ENCODE assay signal across 17 cellular contexts in genomic region chr14:31307618-31308017, GRCh38.
DNase-seq lines count a peak whose midpoint lies in the region; ATAC-seq and TF ChIP-seq lines count a peak whose summit lies in the region.
"Had no signal": no experiment of that assay in that cellular context is flagged by ENCODE, and none has a peak within 500 bp of the region (broad histone marks: within the 10 kb centered on the region; RNA-seq: fewer than 3 reads in every experiment).

No MANE protein-coding gene starts in this region.

- POLR2A ChIA-PET in PC-3 (lab: Charles Lee; ENCODE audit: unreplicated experiment) = no interaction called here

- CTCF ChIA-PET in PC-3 (lab: Charles Lee) = no interaction called here

- BruUV-seq in PC-3 (replicated peaks; lab: Mats Ljungman, UMichigan) = no TSS peak

- H3K9me2 ChIP-seq in PC-3 (replicated peaks; ENCODE audit: low read length) = no peaks in the 10 kb centered on the region

- peaks cover 8% of the 10 kb centered on the region for H3K36me3 ChIP-seq in PC-3 (ENCODE audit: low read depth, low read length)
- H3K36me3 ChIP-seq: HAP-1 had no signal

- TF ChIP-seq CTCF in PC-3 (conservative IDR thresholded peaks at IDR 0.05; ENCODE audit: low read depth, low read length) = 0 out of 2 replicates have a peak, but pooled peaks have one; percentile 1

- H3K4me3 ChIP-seq in PC-3 (ENCODE audit: low read length) = no peak overlapping the region
- H3K4me3 ChIP-seq: GM23248, HAP-1 had no signal

- no peaks in the 10 kb centered on the region for H3F3A ChIP-seq in PC-3 (ENCODE audit: low read length, unreplicated experiment)

- H3K27ac ChIP-seq in PC-3 (ENCODE audit: low read length) = no peak overlapping the region
- H3K27ac ChIP-seq: GM23248 had no signal

- H3K9ac ChIP-seq in PC-3 (ENCODE audit: low read length) = no peak overlapping the region
- H3K9ac ChIP-seq: GM23248 had no signal

- intact Hi-C loops in PC-3 (cut with micrococcal nuclease) = no loop called here

- no peak overlapping the region for H2AFZ ChIP-seq in PC-3 (ENCODE audit: low read length)
- H2AFZ ChIP-seq: GM23248 had no signal

- no peaks in the 10 kb centered on the region for H3K9me3 ChIP-seq in PC-3 (ENCODE audit: low read length)
- H3K9me3 ChIP-seq: BE2C, HAP-1 had no signal

- H3K27me3 ChIP-seq in PC-3 (ENCODE audit: low read length) = no peaks in the 10 kb centered on the region
- H3K27me3 ChIP-seq: BE2C had no signal

- no peak for DNase-seq in PC-3
- DNase-seq in stimulated activated CD4-positive, alpha-beta T cell treated with anti-CD3 and anti-CD28 coated beads, Interleukin-4, amount 100 ng/mL, for 1 hour = no peak
- DNase-seq: ACHN; BE2C; C1 segment of cervical spinal cord; CD4-positive, CD25-positive, alpha-beta regulatory T cell; CD8-positive, alpha-beta memory T cell; COR-L47; GM23248; Karpas-422; KBM-7 had no signal

- H3K4me1 ChIP-seq in PC-3 (ENCODE audit: insufficient read depth, low read length) = no peaks in the 10 kb centered on the region
- H3K4me1 ChIP-seq: BE2C, HAP-1 had no signal

- no peak overlapping the region for H3K4me2 ChIP-seq in PC-3 (ENCODE audit: low read length)

- ATAC-seq in GM18868 (IDR thresholded peaks at IDR 0.05; ENCODE audit: unreplicated experiment) (peak; percentile 84), HG02870 (IDR thresholded peaks at IDR 0.05; ENCODE audit: unreplicated experiment) (peak; percentile 44), PC-3 (no peak), HG03045 (IDR thresholded peaks at IDR 0.05; ENCODE audit: unreplicated experiment) (no peak), HG02852 (IDR thresholded peaks at IDR 0.05; ENCODE audit: unreplicated experiment) (no peak), GM21526 (IDR thresholded peaks at IDR 0.05; ENCODE audit: low FRiP score, unreplicated experiment) (no peak)

- H4K20me1 ChIP-seq in PC-3 (ENCODE audit: low read length) = no peaks in the 10 kb centered on the region

- H3K79me2 ChIP-seq in PC-3 (ENCODE audit: low read length) = no peaks in the 10 kb centered on the region

Comparison
In these comparisons a context has a peak if more than half of its experiments do, and no peak if none do; other contexts are left out.
1. ATAC-seq: peak in GM18868 (single experiment) and HG02870 (single experiment); none in PC-3 (single experiment), HG03045 (single experiment), HG02852 (single experiment) and GM21526 (single experiment).